In the genomic region with DNA sequence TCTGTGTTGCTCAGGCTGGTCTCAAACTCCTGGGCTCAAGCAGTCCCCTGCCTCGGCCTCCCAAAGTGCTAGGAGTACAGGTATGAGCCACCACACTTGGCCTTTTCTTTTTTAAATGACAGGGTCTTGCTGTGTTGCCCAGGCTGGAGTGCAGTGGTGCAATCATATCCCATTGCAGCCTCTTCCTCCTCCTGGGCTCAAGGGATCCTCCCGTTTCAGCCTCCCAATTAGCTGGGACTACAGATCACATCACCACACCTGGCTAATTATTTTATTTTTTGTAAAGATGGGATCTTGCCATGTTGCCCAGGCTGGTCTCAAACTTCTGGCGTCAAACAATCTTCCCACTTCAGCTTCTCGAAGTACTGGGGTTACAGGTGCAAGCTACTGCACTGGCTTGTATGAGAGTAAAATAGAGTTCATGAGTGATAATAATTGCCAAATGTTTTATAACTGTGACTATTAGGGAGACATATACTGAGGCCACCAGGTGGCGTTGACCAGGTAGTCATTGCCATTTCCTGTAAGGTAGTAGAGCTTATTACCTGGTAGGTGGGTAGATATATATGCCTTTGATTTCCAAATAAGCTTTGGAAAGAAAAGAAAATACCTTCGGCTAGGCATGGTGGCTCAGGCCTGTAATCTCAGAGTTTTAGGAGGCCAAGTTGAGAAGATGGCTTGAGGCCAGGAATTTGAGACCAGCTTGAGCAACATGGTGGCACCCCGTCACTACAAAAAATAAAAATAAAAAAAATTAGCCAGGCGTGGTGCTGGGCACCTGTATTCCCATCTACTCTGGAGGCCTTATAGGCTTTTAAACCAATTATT, we compare ENCODE assay signal across 10 cellular contexts. TPM values are rescaled to one million over a fixed set of nuclear protein-coding genes. Genes with fewer than 3 reads are reported as not detected.
A peak's percentile ranks its signal among the peaks of the same experiment; 100 is the strongest.
DNase-seq lines count a peak whose midpoint lies in the region; ATAC-seq and TF ChIP-seq lines count a peak whose summit lies in the region.
"Had no signal": no experiment of that assay in that cellular context is flagged by ENCODE, and none has a peak within 500 bp of the region (broad histone marks: within the 10 kb centered on the region; RNA-seq: fewer than 3 reads in every experiment).

No MANE protein-coding gene starts in this region.

- H2AFZ ChIP-seq in PC-9 = no peak overlapping the region

- H3K4me1 Mint-ChIP-seq in activated naive CD8-positive, alpha-beta T cell treated with anti-CD3 and anti-CD28 coated beads, Interleukin-2, amount 50 U/mL, for 24 hours = peaks cover 69% of the 10 kb centered on the region

- H3K27ac ChIP-seq in PC-9 = no peak overlapping the region
- H3K27ac ChIP-seq: neutrophil had no signal

- H3K27ac Mint-ChIP-seq in activated naive CD8-positive, alpha-beta T cell treated with anti-CD3 and anti-CD28 coated beads, Interleukin-2, amount 50 U/mL, for 24 hours = no peak overlapping the region

- H3K9me3 Mint-ChIP-seq in activated naive CD8-positive, alpha-beta T cell treated with anti-CD3 and anti-CD28 coated beads, Interleukin-2, amount 50 U/mL, for 24 hours = no peaks in the 10 kb centered on the region

- H3K4me2 ChIP-seq in PC-9 = no peak overlapping the region

- H3K36me3 Mint-ChIP-seq in activated naive CD8-positive, alpha-beta T cell treated with anti-CD3 and anti-CD28 coated beads, Interleukin-2, amount 50 U/mL, for 24 hours (ENCODE audit: low read depth) = peaks cover 34% of the 10 kb centered on the region

- peaks cover 31% of the 10 kb centered on the region for H3K4me1 ChIP-seq in PC-9 (replicated peaks; ENCODE audit: insufficient read depth)

- POLR2A ChIA-PET in PC-9 (lab: Charles Lee; ENCODE audit: unreplicated experiment) = no interaction called here

- peaks cover 9% of the 10 kb centered on the region; the same call in 1 of the 2 replicates for H3F3A ChIP-seq in PC-9 (ENCODE audit: insufficient read depth, low read depth)

- peak; percentile 14 for ATAC-seq in GM21786 (IDR thresholded peaks at IDR 0.05; ENCODE audit: unreplicated experiment)
- ATAC-seq in activated naive CD8-positive, alpha-beta T cell treated with anti-CD3 and anti-CD28 coated beads, Interleukin-2, amount 50 U/mL, for 24 hours = no peak
- no peak for ATAC-seq in HG03565 (IDR thresholded peaks at IDR 0.05; ENCODE audit: unreplicated experiment)

- peaks cover 18% of the 10 kb centered on the region; the same call in 1 of the 2 replicates for H4K20me1 ChIP-seq in PC-9 (ENCODE audit: insufficient read depth)

- peak; percentile 37 for TF ChIP-seq CTCF in GM10266 (IDR thresholded peaks at IDR 0.05; ENCODE audit: control insufficient read depth, insufficient read depth, low read depth, missing control alignments)
- TF ChIP-seq CTCF in PC-9 (conservative IDR thresholded peaks at IDR 0.05) = peak; percentile 65

- H3K9me3 ChIP-seq in PC-9 (ENCODE audit: insufficient read depth, low read depth) = no peaks in the 10 kb centered on the region
- H3K9me3 ChIP-seq: neutrophil had no signal

- no peaks in the 10 kb centered on the region for H3K9me2 ChIP-seq in PC-9 (ENCODE audit: insufficient read depth)

- H3K79me2 ChIP-seq in PC-9 (ENCODE audit: low read depth) = peaks cover 82% of the 10 kb centered on the region

- peak; percentile 28 for DNase-seq in GM10266 (ENCODE audit: extremely low spot score)
- DNase-seq in PC-9 = peak in 1 of 2 experiments; percentile 12
- DNase-seq in left kidney (ENCODE audit: low read depth, low spot score) = peak; percentile 14
- DNase-seq in activated naive CD8-positive, alpha-beta T cell treated with anti-CD3 and anti-CD28 coated beads, Interleukin-2, amount 50 U/mL, for 24 hours = no peak
- DNase-seq in inferior parietal cortex (ENCODE audit: extremely low spot score) = no peak
- DNase-seq in NCI-H1092 treated with DMSO at 0.1 percent for 48 hours (lab: John Stamatoyannopoulos, UW) = no peak
- DNase-seq: amniotic stem cell had no signal

- no peaks in the 10 kb centered on the region for H3K27me3 Mint-ChIP-seq in activated naive CD8-positive, alpha-beta T cell treated with anti-CD3 and anti-CD28 coated beads, Interleukin-2, amount 50 U/mL, for 24 hours

- CTCF ChIA-PET in PC-9 (lab: Charles Lee) = interaction anchor here (0.6 to 0.7 kb wide), 4 partner anchors 784 to 971 kb away, joined by 3 to 9 read pairs (median 3); no protein-coding TSS in a partner anchor

- peaks cover 20% of the 10 kb centered on the region for H3K36me3 ChIP-seq in PC-9 (ENCODE audit: low read depth)
- H3K36me3 ChIP-seq: neutrophil had no signal

- H3K4me3 Mint-ChIP-seq in activated naive CD8-positive, alpha-beta T cell treated with anti-CD3 and anti-CD28 coated beads, Interleukin-2, amount 50 U/mL, for 24 hours = no peak overlapping the region

- no TSS peak for BruUV-seq in PC-9 (replicated peaks; lab: Mats Ljungman, UMichigan)

- no peak overlapping the region for H3K4me3 ChIP-seq in PC-9

- H3K27me3 ChIP-seq in PC-9 (ENCODE audit: insufficient read depth, low read depth) = no peaks in the 10 kb centered on the region

- intact Hi-C loops in PC-9 (cut with micrococcal nuclease; ENCODE audit: unreplicated experiment) = loop anchor here (1.0 to 10.0 kb wide), 4 partner anchors 180 to 1012 kb away; a partner anchor contains a TSS

RNA-seq across cellular contexts. Expression of a gene that starts 5.4 kb away (rescaled TPM):
- total RNA-seq in PC-9 (2021) = 10.5 and 11.9 TPM in 2 replicates

Comparison
In these comparisons a context has a peak if more than half of its experiments do, and no peak if none do; other contexts are left out.
1. DNase-seq: peak in GM10266 (single experiment) and left kidney (single experiment); none in activated naive CD8-positive, alpha-beta T cell treated with anti-CD3 and anti-CD28 coated beads, Interleukin-2, amount 50 U/mL, for 24 hours (single experiment), inferior parietal cortex (single experiment) and NCI-H1092 treated with DMSO at 0.1 percent for 48 hours (single experiment).